1 cellular context compared by ENCODE assay signal in genomic region chr7:97989197-97989596, GRCh38.
TF ChIP-seq lines count a peak whose summit lies in the region.
"Not testable (repeated sequence)": the region's sequence is repeated elsewhere in the genome, so short reads cannot be mapped to it uniquely, and the experiment has no call there.

No MANE protein-coding gene starts in this region.

- TF ChIP-seq CTCF in HEK293 (tag by site-specific recombination; IDR thresholded peaks at IDR 0.05) = not testable (repeated sequence)

- not testable (repeated sequence) for H3K9me3 ChIP-seq in HEK293 (ENCODE audit: control insufficient read depth, insufficient read depth, low read depth, low read length)

- not testable (repeated sequence) for H3K4me3 ChIP-seq in HEK293 (ENCODE audit: low read depth, low read length)

- CTCF ChIA-PET in HEK293 (lab: Yijun Ruan, JAX) = not testable (repeated sequence)

- H3K27ac ChIP-seq in HEK293 (ENCODE audit: extremely low read depth, low read depth, low read length) = not testable (repeated sequence)

- POLR2A ChIA-PET in HEK293 (lab: Yijun Ruan, JAX) = not testable (repeated sequence)

- not testable (repeated sequence) for H3K36me3 ChIP-seq in HEK293 (ENCODE audit: control insufficient read depth in 2 of 2, insufficient read depth in 1 of 2, low read length in 2 of 2)

- H3K4me1 ChIP-seq in HEK293 (ENCODE audit: control insufficient read depth, insufficient read depth, low read length) = not testable (repeated sequence)

TF ChIP-seq in HEK293, 187 proteins besides CTCF, POLR2A, EP300 and RAD21:
- TF ChIP-seq ZNF202 (tag by site-specific recombination; IDR thresholded peaks at IDR 0.05; ENCODE audit: borderline replicate concordance) = peak; percentile 57; the same call in 1 of the 2 replicates
- TF ChIP-seq ZNF426 (tag by site-specific recombination; IDR thresholded peaks at IDR 0.05) = peak; percentile 52
- 0 out of 2 replicates have a peak, but pooled peaks have one; percentile 13 for TF ChIP-seq ZBTB8A (tag by site-specific recombination; IDR thresholded peaks at IDR 0.05)
- TF ChIP-seq ZNF266 (tag by site-specific recombination; IDR thresholded peaks at IDR 0.05; ENCODE audit: low read depth) = peak; percentile 42; the same call in 1 of the 2 replicates
- TF ChIP-seq ZNF394 (tag by site-specific recombination; IDR thresholded peaks at IDR 0.05; ENCODE audit: borderline replicate concordance) = peak; percentile 72; the same call in 1 of the 2 replicates
- TF ChIP-seq ZNF518A (tag by site-specific recombination; conservative IDR thresholded peaks at IDR 0.05; ENCODE audit: low read depth) = peak; percentile 68
- peak; percentile 56; the same call in 1 of the 2 replicates for TF ChIP-seq ZBTB11 (tag by site-specific recombination; conservative IDR thresholded peaks at IDR 0.05; ENCODE audit: low read depth)
- peak; percentile 29 for TF ChIP-seq ZNF555 (tag by site-specific recombination; conservative IDR thresholded peaks at IDR 0.05)
- TF ChIP-seq ZNF623 (tag by site-specific recombination; IDR thresholded peaks at IDR 0.05) = peak; percentile 38; the same call in 1 of the 2 replicates
- TF ChIP-seq ZNF654 (tag by site-specific recombination; IDR thresholded peaks at IDR 0.05; ENCODE audit: low read depth) = peak; percentile 12; the same call in 1 of the 2 replicates
- 0 out of 2 replicates have a peak, but pooled peaks have one; percentile 18 for TF ChIP-seq ZNF140 (tag by site-specific recombination; IDR thresholded peaks at IDR 0.05)
- peak; percentile 20; the same call in 1 of the 2 replicates for TF ChIP-seq ZNF433 (tag by site-specific recombination; IDR thresholded peaks at IDR 0.05; ENCODE audit: low read depth)
- TF ChIP-seq ZNF404 (tag by site-specific recombination; IDR thresholded peaks at IDR 0.05) = 0 out of 2 replicates have a peak, but pooled peaks have one; percentile 52
